In genomic region chr1:11374079-11374747, GRCh38 we compare ENCODE assay signal across 19 cellular contexts.
DNase-seq lines count a peak whose midpoint lies in the region; ATAC-seq, FAIRE-seq and TF ChIP-seq lines count a peak whose summit lies in the region.
"Had no signal": no experiment of that assay in that cellular context is flagged by ENCODE, and none has a peak within 500 bp of the region (broad histone marks: within the 10 kb centered on the region; RNA-seq: fewer than 3 reads in every experiment).

No MANE protein-coding gene starts in this region.

- peaks cover 13% of the 10 kb centered on the region for H3K4me1 Mint-ChIP-seq in stimulated activated naive CD8-positive, alpha-beta T cell treated with anti-CD3 and anti-CD28 coated beads, Interleukin-15, amount 100 ng/mL, for 72 hours

- H2AFZ ChIP-seq in OCI-LY7 (ENCODE audit: low read length): no peak overlapping the region

- no peaks in the 10 kb centered on the region for H3K9me2 ChIP-seq in OCI-LY7 (ENCODE audit: insufficient read depth, low read length)

- intact Hi-C loops in OCI-LY7 (cut with micrococcal nuclease; ENCODE audit: unreplicated experiment): no loop called here

- peak; percentile 14 to 29 for DNase-seq in stimulated activated naive CD8-positive, alpha-beta T cell treated with anti-CD3 and anti-CD28 coated beads, Interleukin-15, amount 100 ng/mL, for 72 hours
- no peak for DNase-seq in stimulated activated naive CD8-positive, alpha-beta T cell treated with anti-CD3 and anti-CD28 coated beads, Interleukin-15, Interleukin-2, amounts not matched to agents 100 U/mL and 50 U/mL, for 24 hours
- peak; percentile 33 for DNase-seq in OCI-LY7 (ENCODE audit: low spot score)
- DNase-seq in erythroblast (lab: John Stamatoyannopoulos, UW): peak; percentile 10 to 48
- no peak for DNase-seq in urothelium cell line (ENCODE audit: low spot score)
- no peak for DNase-seq in NCI-H526 treated with DMSO at 0.1 percent for 48 hours (lab: John Stamatoyannopoulos, UW)
- DNase-seq in midbrain (lab: John Stamatoyannopoulos, UW): no peak
- DNase-seq in islet precursor cell: no peak
- DNase-seq: activated B cell treated with CpG ODN at 0.5 μM for 24 hours; activated T-cell treated with anti-CD3 and anti-CD28 coated beads, Interleukin-2, amount 50 U/mL, for 24 hours; BE2C; Karpas-422; mucosa of descending colon; NCI-H1417 treated with DMSO at 0.1 percent for 48 hours; OCI-M1 had no signal

- no peaks in the 10 kb centered on the region for H4K20me1 ChIP-seq in OCI-LY7 (ENCODE audit: insufficient read depth, low read length)

- peaks cover 18% of the 10 kb centered on the region for H3K4me1 ChIP-seq in OCI-LY7 (ENCODE audit: insufficient read depth, low read length, poor library complexity, severe bottlenecking)
- H3K4me1 ChIP-seq: ascending aorta, BE2C had no signal

- no peaks in the 10 kb centered on the region for H3K36me3 ChIP-seq in OCI-LY7 (ENCODE audit: insufficient read depth, low read length)
- H3K36me3 ChIP-seq: ascending aorta, BE2C had no signal

- peak overlapping the region in 1 of 2 donors; percentile 4 for H3K27ac Mint-ChIP-seq in stimulated activated naive CD8-positive, alpha-beta T cell treated with anti-CD3 and anti-CD28 coated beads, Interleukin-15, amount 100 ng/mL, for 72 hours
- H3K27ac Mint-ChIP-seq: activated B cell treated with CpG ODN at 0.5 μM for 24 hours had no signal

- H3K9me3 ChIP-seq in OCI-LY7 (ENCODE audit: low read length): no peaks in the 10 kb centered on the region
- H3K9me3 ChIP-seq: ascending aorta, BE2C, mucosa of descending colon had no signal

- H3K79me2 ChIP-seq in OCI-LY7 (ENCODE audit: insufficient read depth, low read depth, low read length): no peaks in the 10 kb centered on the region

- H3K9me3 Mint-ChIP-seq in stimulated activated naive CD8-positive, alpha-beta T cell treated with anti-CD3 and anti-CD28 coated beads, Interleukin-15, amount 100 ng/mL, for 72 hours: peaks cover 9 to 12% of the 10 kb centered on the region in 2 donors
- H3K9me3 Mint-ChIP-seq: activated B cell treated with CpG ODN at 0.5 μM for 24 hours; activated T-cell treated with anti-CD3 and anti-CD28 coated beads, Interleukin-2, amount 50 U/mL, for 24 hours had no signal

- no TSS peak for BruUV-seq in OCI-LY7 (replicated peaks; lab: Mats Ljungman, UMichigan)

- CTCF ChIA-PET in OCI-LY7 (lab: Charles Lee; ENCODE audit: unreplicated experiment): no interaction called here

- H3K27me3 Mint-ChIP-seq in stimulated activated naive CD8-positive, alpha-beta T cell treated with anti-CD3 and anti-CD28 coated beads, Interleukin-15, amount 100 ng/mL, for 72 hours: peaks cover 9% of the 10 kb centered on the region

- H3K4me3 ChIP-seq in OCI-LY7 (ENCODE audit: low read depth, low read length, poor library complexity, severe bottlenecking): no peak overlapping the region
- H3K4me3 ChIP-seq: ascending aorta, coronary artery, mucosa of descending colon had no signal

- H3K4me3 Mint-ChIP-seq in stimulated activated naive CD8-positive, alpha-beta T cell treated with anti-CD3 and anti-CD28 coated beads, Interleukin-15, amount 100 ng/mL, for 72 hours: no peak overlapping the region
- H3K4me3 Mint-ChIP-seq: activated B cell treated with CpG ODN at 0.5 μM for 24 hours; activated T-cell treated with anti-CD3 and anti-CD28 coated beads, Interleukin-2, amount 50 U/mL, for 24 hours had no signal

- TF ChIP-seq CTCF in OCI-LY7 (conservative IDR thresholded peaks at IDR 0.05; ENCODE audit: low read length): no peak

- ATAC-seq in stimulated activated naive CD8-positive, alpha-beta T cell treated with anti-CD3 and anti-CD28 coated beads, Interleukin-15, amount 100 ng/mL, for 72 hours: peak; percentile 63
- ATAC-seq in stimulated activated naive CD8-positive, alpha-beta T cell treated with anti-CD3 and anti-CD28 coated beads, Interleukin-15, Interleukin-2, amounts not matched to agents 100 U/mL and 50 U/mL, for 24 hours: no peak
- ATAC-seq: mucosa of descending colon, SK-N-SH treated with all-trans-retinoic acid at 6 μM for 48 hours had no signal

- FAIRE-seq in urothelium cell line (lab: Jason Lieb, UNC): peak; percentile 100

- no peak overlapping the region for H3K27ac ChIP-seq in OCI-LY7 (ENCODE audit: low read depth, low read length, poor library complexity, severe bottlenecking)
- H3K27ac ChIP-seq: ascending aorta, coronary artery, epithelial cell of prostate had no signal

- H3K4me2 ChIP-seq in OCI-LY7 (ENCODE audit: low read length): no peak overlapping the region

- POLR2A ChIA-PET in OCI-LY7 (lab: Charles Lee): no interaction called here

- TF ChIP-seq POLR2A in erythroblast (IDR thresholded peaks at IDR 0.05; ENCODE audit: low read length): no peak

Comparison
In these comparisons a context has a peak if more than half of its experiments do, and no peak if none do; other contexts are left out.
1. DNase-seq: peak in stimulated activated naive CD8-positive, alpha-beta T cell treated with anti-CD3 and anti-CD28 coated beads, Interleukin-15, amount 100 ng/mL, for 72 hours (2 of 2), OCI-LY7 (single experiment) and erythroblast (2 of 2); none in stimulated activated naive CD8-positive, alpha-beta T cell treated with anti-CD3 and anti-CD28 coated beads, Interleukin-15, Interleukin-2, amounts not matched to agents 100 U/mL and 50 U/mL, for 24 hours (single experiment), urothelium cell line (single experiment), NCI-H526 treated with DMSO at 0.1 percent for 48 hours (single experiment), midbrain (single experiment) and islet precursor cell (single experiment).